8 cellular contexts compared by ENCODE assay signal in genomic region chr12:93060666-93061413, GRCh38.
DNase-seq lines count a peak whose midpoint lies in the region; ATAC-seq, FAIRE-seq and TF ChIP-seq lines count a peak whose summit lies in the region.

No MANE protein-coding gene starts in this region.

- CTCF ChIA-PET in endothelial cell of umbilical vein (lab: Charles Lee) = interaction anchor here (1.1 kb wide), 1 partner anchor 313 kb away, joined by 3 read pairs; no protein-coding TSS in a partner anchor

- dilution Hi-C loops in endothelial cell of umbilical vein (cut with MboI; ENCODE audit: extremely low pct_ligation_motif_present, low sequenced_read_pairs) = no loop called here

- TF ChIP-seq POLR2A in endothelial cell of umbilical vein (IDR thresholded peaks at IDR 0.05; ENCODE audit: low read depth, low read length) = no peak
- no peak for TF ChIP-seq POLR2A in gastrocnemius medialis (IDR thresholded peaks at IDR 0.05)

- in situ Hi-C loops in gastrocnemius medialis (cut with MboI; ENCODE audit: low sequenced_read_pairs in 4 of 4) = no loop called here

- intact Hi-C loops in endothelial cell of umbilical vein (cut with micrococcal nuclease) (no loop called here), gastrocnemius medialis (cut with DNase I; ENCODE audit: low total_unique reads) (no loop called here), kidney (cut with DNase I) (no loop called here)

- H4K20me1 ChIP-seq in MM.1S (ENCODE audit: insufficient read depth, low read length) = no peaks in the 10 kb centered on the region
- H4K20me1 ChIP-seq in endothelial cell of umbilical vein (replicated peaks; ENCODE audit: control insufficient read depth, extremely low read depth, insufficient read depth, low read length) = no peaks in the 10 kb centered on the region

- 0 out of 2 replicates have a peak, but pooled peaks cover 4% of the 10 kb centered on the region for H3F3A ChIP-seq in MM.1S (ENCODE audit: insufficient read depth, low read length)

- no TSS peak for BruUV-seq in endothelial cell of umbilical vein (replicated peaks; lab: Mats Ljungman, UMichigan)

- H3K79me2 ChIP-seq in MM.1S (ENCODE audit: low read length) = no peaks in the 10 kb centered on the region
- H3K79me2 ChIP-seq in endothelial cell of umbilical vein (ENCODE audit: control insufficient read depth, insufficient read depth, low read length) = no peaks in the 10 kb centered on the region

- no peaks in the 10 kb centered on the region for H3K9me1 ChIP-seq in endothelial cell of umbilical vein (replicated peaks; ENCODE audit: control insufficient read depth, extremely low read depth, insufficient read depth, low read length)

- H3K9me2 ChIP-seq in MM.1S (replicated peaks; ENCODE audit: insufficient read depth, low read length) = no peaks in the 10 kb centered on the region

- DNase-seq in EH (ENCODE audit: low read depth) (peak; percentile 66), MM.1S (no peak), endothelial cell of umbilical vein (ENCODE audit: low read depth, low spot score) (peak; percentile 56), gastrocnemius medialis (no peak), T1000 (lab: John Stamatoyannopoulos, UW) (no peak), kidney (no peak)
- no peak for DNase-seq in activated CD4-positive, CD25-positive, alpha-beta regulatory T cell (lab: John Stamatoyannopoulos, UW)

- H3K9ac ChIP-seq in MM.1S (ENCODE audit: low read length) = no peak overlapping the region
- no peak overlapping the region for H3K9ac ChIP-seq in endothelial cell of umbilical vein (replicated peaks; ENCODE audit: extremely low read depth, insufficient read depth, low read length)
- H3K9ac ChIP-seq in kidney (ENCODE audit: low read length in 2 of 2) = no peak overlapping the region

- FAIRE-seq in endothelial cell of umbilical vein (lab: Jason Lieb, UNC) = no peak
- FAIRE-seq in kidney (lab: Jason Lieb, UNC) = no peak

- no peak overlapping the region for H3K4me3 ChIP-seq in MM.1S (ENCODE audit: low read length)
- H3K4me3 ChIP-seq in endothelial cell of umbilical vein (replicated peaks in 1 of 3; ENCODE audit: insufficient read depth in 1 of 3, low read depth in 1 of 3, low read length in 3 of 3) = no peak overlapping the region
- no peak overlapping the region for H3K4me3 ChIP-seq in gastrocnemius medialis
- no peak overlapping the region for H3K4me3 ChIP-seq in kidney (ENCODE audit: low read length in 2 of 2)

- H3K4me2 ChIP-seq in MM.1S (ENCODE audit: low read depth, low read length) (peak overlapping the region; percentile 67; the same call in 1 of the 2 replicates), endothelial cell of umbilical vein (ENCODE audit: insufficient read depth, low read length) (no peak overlapping the region)

- H3K27me3 ChIP-seq in MM.1S (replicated peaks; ENCODE audit: insufficient read depth, low read length) (peaks cover 64% of the 10 kb centered on the region), endothelial cell of umbilical vein (ENCODE audit: control insufficient read depth in 2 of 2, insufficient read depth in 2 of 2, low read length in 2 of 2) (peaks cover 2 to 7% of the 10 kb centered on the region in 2 experiments), gastrocnemius medialis (no peaks in the 10 kb centered on the region)

- H3K36me3 ChIP-seq in MM.1S (replicated peaks; ENCODE audit: insufficient read depth, low read length) (no peaks in the 10 kb centered on the region), endothelial cell of umbilical vein (ENCODE audit: control insufficient read depth in 2 of 2, extremely low read depth in 1 of 2, insufficient read depth in 2 of 2, low read length in 2 of 2) (no peaks in the 10 kb centered on the region), gastrocnemius medialis (no peaks in the 10 kb centered on the region), kidney (ENCODE audit: control insufficient read depth in 1 of 2, insufficient read depth in 2 of 2, low read length in 2 of 2) (no peaks in the 10 kb centered on the region)

- peaks cover 10% of the 10 kb centered on the region for H3K4me1 ChIP-seq in MM.1S (ENCODE audit: low read length)
- no peaks in the 10 kb centered on the region for H3K4me1 ChIP-seq in endothelial cell of umbilical vein (ENCODE audit: control insufficient read depth, extremely low read depth, insufficient read depth, low read length)
- H3K4me1 ChIP-seq in gastrocnemius medialis = peaks cover 21 to 29% of the 10 kb centered on the region in 2 donors
- H3K4me1 ChIP-seq in kidney (ENCODE audit: control insufficient read depth in 1 of 2, insufficient read depth in 1 of 2, low read depth in 1 of 2, low read length in 2 of 2) = no peaks in the 10 kb centered on the region

- no peak overlapping the region for H2AFZ ChIP-seq in MM.1S (ENCODE audit: low read length)
- H2AFZ ChIP-seq in endothelial cell of umbilical vein (ENCODE audit: low read depth, low read length) = no peak overlapping the region

- no peak for TF ChIP-seq CTCF in MM.1S (IDR thresholded peaks at IDR 0.05; ENCODE audit: low read length)
- TF ChIP-seq CTCF in endothelial cell of umbilical vein (IDR thresholded peaks at IDR 0.05; ENCODE audit: extremely low read depth in 1 of 2, insufficient read depth in 1 of 2, low read depth in 1 of 2, low read length in 2 of 2) = no peak
- TF ChIP-seq CTCF in gastrocnemius medialis (IDR thresholded peaks at IDR 0.05 in 4 of 5, conservative IDR thresholded peaks at IDR 0.05 in 1 of 5) = no peak
- no peak for TF ChIP-seq CTCF in kidney (IDR thresholded peaks at IDR 0.05; ENCODE audit: borderline replicate concordance, extremely low read depth, insufficient read depth)

- H3K27ac ChIP-seq in MM.1S (ENCODE audit: low read length) = no peak overlapping the region
- H3K27ac ChIP-seq in endothelial cell of umbilical vein (ENCODE audit: insufficient read depth, low read depth, low read length) = no peak overlapping the region
- H3K27ac ChIP-seq in gastrocnemius medialis = peak overlapping the region in 3 of 4 donors; percentile 10 to 49 (median 11)
- no peak overlapping the region for H3K27ac ChIP-seq in kidney (ENCODE audit: low read depth in 2 of 2, low read length in 2 of 2)

- ATAC-seq in GM21619 (IDR thresholded peaks at IDR 0.05; ENCODE audit: unreplicated experiment) (peak; percentile 17), gastrocnemius medialis (peak in 1 of 2 donors; percentile 44)

- POLR2A ChIA-PET in endothelial cell of umbilical vein (lab: Charles Lee) = no interaction called here

- no peaks in the 10 kb centered on the region for H3K9me3 ChIP-seq in MM.1S (replicated peaks; ENCODE audit: insufficient read depth, low read length)
- H3K9me3 ChIP-seq in endothelial cell of umbilical vein (replicated peaks; ENCODE audit: control insufficient read depth, insufficient read depth, low read length) = no peaks in the 10 kb centered on the region
- no peaks in the 10 kb centered on the region for H3K9me3 ChIP-seq in gastrocnemius medialis
- no peaks in the 10 kb centered on the region for H3K9me3 ChIP-seq in kidney (ENCODE audit: control insufficient read depth in 1 of 2, low read length in 2 of 2)

TF ChIP-seq in endothelial cell of umbilical vein, 7 proteins besides CTCF, POLR2A, EP300 and RAD21:
- TF ChIP-seq POLR2AphosphoS5 (IDR thresholded peaks at IDR 0.05; ENCODE audit: insufficient read depth, low read depth, low read length) (no peak), MYC (IDR thresholded peaks at IDR 0.05; ENCODE audit: low read depth, low read length) (no peak), GATA2 (IDR thresholded peaks at IDR 0.05; ENCODE audit: insufficient read depth, insufficient read length, low read depth, low read length) (no peak), MAX (IDR thresholded peaks at IDR 0.05; ENCODE audit: insufficient read depth, insufficient read length) (no peak), EZH2 (IDR thresholded peaks at IDR 0.05; ENCODE audit: borderline replicate concordance, low read depth, low read length, severe bottlenecking) (no peak), FOS (IDR thresholded peaks at IDR 0.05; ENCODE audit: borderline replicate concordance, insufficient read depth, low read length) (no peak)

Comparison
In these comparisons a context has a peak if more than half of its experiments do, and no peak if none do; other contexts are left out.
1. DNase-seq: peak in EH (single experiment) and endothelial cell of umbilical vein (single experiment); none in MM.1S (single experiment), gastrocnemius medialis (0 of 2), T1000 (single experiment), activated CD4-positive, CD25-positive, alpha-beta regulatory T cell (0 of 4) and kidney (single experiment).
2. H3K27ac ChIP-seq: peak in gastrocnemius medialis (3 of 4); none in MM.1S (single experiment), endothelial cell of umbilical vein (single experiment) and kidney (0 of 2).